9 cellular contexts compared by ENCODE assay signal in genomic region chr11:8006349-8006977, GRCh38. TPM values are rescaled to one million over a fixed set of nuclear protein-coding genes. Genes with fewer than 3 reads are reported as not detected.
DNase-seq lines count a peak whose midpoint lies in the region; ATAC-seq and TF ChIP-seq lines count a peak whose summit lies in the region.
"Had no signal": no experiment of that assay in that cellular context is flagged by ENCODE, and none has a peak within 500 bp of the region (broad histone marks: within the 10 kb centered on the region; RNA-seq: fewer than 3 reads in every experiment).

No MANE protein-coding gene starts in this region.

- no peak for TF ChIP-seq POLR2A in prostate gland (IDR thresholded peaks at IDR 0.05)

- H3K9me3 Mint-ChIP-seq in activated naive CD8-positive, alpha-beta T cell treated with anti-CD3 and anti-CD28 coated beads for 36 hours: no peaks in the 10 kb centered on the region

- no peak overlapping the region for H3K27ac Mint-ChIP-seq in activated naive CD8-positive, alpha-beta T cell treated with anti-CD3 and anti-CD28 coated beads for 36 hours

- H4K20me1 ChIP-seq in OCI-LY3 (ENCODE audit: insufficient read depth, low read length): no peaks in the 10 kb centered on the region

- H3K4me2 ChIP-seq in OCI-LY3 (ENCODE audit: low read length): no peak overlapping the region

- intact Hi-C loops in Right ventricle myocardium superior (cut with DNase I) (loop anchor here (2.0 kb wide), 1 partner anchor 92 kb away; no protein-coding TSS in a partner anchor), prostate gland (cut with DNase I) (loop anchor here (5.0 kb wide), 1 partner anchor 86 kb away; no protein-coding TSS in a partner anchor)

- H3K36me3 Mint-ChIP-seq in activated naive CD8-positive, alpha-beta T cell treated with anti-CD3 and anti-CD28 coated beads for 36 hours: peaks cover 8% of the 10 kb centered on the region

- no peaks in the 10 kb centered on the region for H3K79me2 ChIP-seq in OCI-LY3 (ENCODE audit: low read length)

- H3K4me1 ChIP-seq in OCI-LY3 (ENCODE audit: low read length) (peaks cover 9% of the 10 kb centered on the region), prostate gland (replicated peaks) (no peaks in the 10 kb centered on the region)

- no peak overlapping the region for H3K9ac ChIP-seq in OCI-LY3 (ENCODE audit: low read length)

- ATAC-seq in GM21381 (IDR thresholded peaks at IDR 0.05; ENCODE audit: unreplicated experiment) (peak; percentile 85), Right ventricle myocardium superior (ENCODE audit: poor library complexity) (peak; percentile 93)

- H3K9me3 ChIP-seq in OCI-LY3 (ENCODE audit: insufficient read depth, low read length) (no peaks in the 10 kb centered on the region), prostate gland (no peaks in the 10 kb centered on the region)

- H3K36me3 ChIP-seq in OCI-LY3 (replicated peaks; ENCODE audit: low read depth, low read length) (no peaks in the 10 kb centered on the region), prostate gland (no peaks in the 10 kb centered on the region)

- no peaks in the 10 kb centered on the region for H3K27me3 Mint-ChIP-seq in activated naive CD8-positive, alpha-beta T cell treated with anti-CD3 and anti-CD28 coated beads for 36 hours

- H3K27ac ChIP-seq in OCI-LY3 (ENCODE audit: low read length) (no peak overlapping the region), prostate gland (no peak overlapping the region)

- TF ChIP-seq CTCF in OCI-LY3 (IDR thresholded peaks at IDR 0.05; ENCODE audit: low read depth, low read length) (peak; percentile 93), prostate gland (IDR thresholded peaks at IDR 0.05) (peak; percentile 26 to 74 (median 53))

- DNase-seq in DMS53 (lab: John Stamatoyannopoulos, UW): peak; percentile 84
- peak; percentile 88 for DNase-seq in HT-29 (ENCODE audit: low spot score)
- peak; percentile 27 for DNase-seq in activated naive CD8-positive, alpha-beta T cell treated with anti-CD3 and anti-CD28 coated beads for 36 hours
- no peak for DNase-seq in Right ventricle myocardium superior
- DNase-seq in prostate gland (ENCODE audit: low spot score): peak; percentile 28
- no peak for DNase-seq in OCI-M2 (lab: John Stamatoyannopoulos, UW; ENCODE audit: unreplicated experiment)

- no peaks in the 10 kb centered on the region for H3K27me3 ChIP-seq in OCI-LY3 (ENCODE audit: low read depth, low read length)
- H3K27me3 ChIP-seq in prostate gland (replicated peaks; ENCODE audit: insufficient read depth): no peaks in the 10 kb centered on the region

- H3K4me3 ChIP-seq in OCI-LY3 (ENCODE audit: low read length): no peak overlapping the region
- H3K4me3 ChIP-seq in prostate gland: no peak overlapping the region

- H3K4me1 Mint-ChIP-seq in activated naive CD8-positive, alpha-beta T cell treated with anti-CD3 and anti-CD28 coated beads for 36 hours: peaks cover 9% of the 10 kb centered on the region

- H2AFZ ChIP-seq in OCI-LY3 (ENCODE audit: low read depth, low read length): no peak overlapping the region

- H3K4me3 Mint-ChIP-seq in activated naive CD8-positive, alpha-beta T cell treated with anti-CD3 and anti-CD28 coated beads for 36 hours: no peak overlapping the region

RNA-seq across cellular contexts. Expression of gene EIF3F, which starts 19.3 kb away (rescaled TPM):
- total RNA-seq in HT-29 (2014; rRNA removed; shearing (Covaris generic)): 485 and 679 TPM in 2 replicates
- 100 to 1,000 TPM; 314 to 316 TPM for total RNA-seq in activated naive CD8-positive, alpha-beta T cell treated with anti-CD3 and anti-CD28 coated beads for 36 hours
- total RNA-seq in Right ventricle myocardium superior (137 TPM), prostate gland (100 to 1,000 TPM; 321 to 473 TPM)

RNA-seq across cellular contexts. Expression of gene NLRP10, which starts 41.2 kb away (rescaled TPM):
- not detected in 2 replicates for total RNA-seq in HT-29 (2014; rRNA removed; shearing (Covaris generic))
- not detected for total RNA-seq in activated naive CD8-positive, alpha-beta T cell treated with anti-CD3 and anti-CD28 coated beads for 36 hours
- total RNA-seq in Right ventricle myocardium superior (not detected), prostate gland (not detected)
- total RNA-seq: urinary bladder had no signal

Comparison
In these comparisons a context has a peak if more than half of its experiments do, and no peak if none do; other contexts are left out.
1. DNase-seq: peak in DMS53 (single experiment), HT-29 (single experiment), activated naive CD8-positive, alpha-beta T cell treated with anti-CD3 and anti-CD28 coated beads for 36 hours (single experiment) and prostate gland (single experiment); none in Right ventricle myocardium superior (single experiment) and OCI-M2 (single experiment).